Comparison of ENCODE assay signal across 7 cellular contexts in genomic region chr7:37920619-37921339, GRCh38. TPM values are rescaled to one million over a fixed set of nuclear protein-coding genes. Genes with fewer than 3 reads are reported as not detected.
DNase-seq lines count a peak whose midpoint lies in the region; ATAC-seq and TF ChIP-seq lines count a peak whose summit lies in the region.

Gene EPDR1 (plus strand): TSS chr7:37920640. CDS start chr7:37920940, 300 bp downstream.

- peak within 1 kb of the TSS; percentile 76 for H3K4me3 ChIP-seq in Jurkat, Clone E6-1 (ENCODE audit: low read length)
- H3K4me3 ChIP-seq in ectodermal cell (ENCODE audit: insufficient read depth, low read depth, low read length) (peak within 1 kb of the TSS; percentile 70), subcutaneous abdominal adipose tissue (ENCODE audit: low read depth in 1 of 5, low read length in 5 of 5) (peak within 1 kb of the TSS; percentile 75 to 90 (median 78))

- H3K4me1 ChIP-seq in ectodermal cell (ENCODE audit: control insufficient read depth, insufficient read depth, low read length) (no peaks in the 10 kb centered on the region), subcutaneous abdominal adipose tissue (ENCODE audit: control insufficient read depth in 5 of 5, insufficient read depth in 5 of 5, low read length in 5 of 5) (peaks cover 2 to 59% (median 46%) of the 10 kb centered on the region in 5 donors)

- peak within 1 kb of the TSS; percentile 49 to 86 (median 76) for H3K9ac ChIP-seq in subcutaneous abdominal adipose tissue (ENCODE audit: low read length in 5 of 5)

- H3K9me3 ChIP-seq in ectodermal cell (ENCODE audit: control insufficient read depth, low read length) (no peaks in the 10 kb centered on the region), subcutaneous abdominal adipose tissue (ENCODE audit: control insufficient read depth in 5 of 5, low read length in 5 of 5) (peaks cover 0 to 8% (median 5%) of the 10 kb centered on the region in 5 donors)

- H3K27ac ChIP-seq in ectodermal cell (ENCODE audit: insufficient read depth, low read depth, low read length, poor library complexity, severe bottlenecking) (no peak within 1 kb of the TSS), subcutaneous abdominal adipose tissue (ENCODE audit: low read depth, low read length) (peak within 1 kb of the TSS; percentile 84)

- peak; percentile 59 for ATAC-seq in GM21423 (IDR thresholded peaks at IDR 0.05; ENCODE audit: unreplicated experiment)
- peak; percentile 82 for ATAC-seq in SK-N-SH treated with all-trans-retinoic acid at 6 μM for 48 hours

- 0 to 1% methylated on average over 62 of the region's 62 CpGs for WGBS in ectodermal cell, 2 experiments

- DNase-seq in G401 (ENCODE audit: low spot score) (peak; percentile 82), medulla oblongata (ENCODE audit: extremely low spot score) (peak; percentile 79)
- no peak for DNase-seq in Jurkat, Clone E6-1 (ENCODE audit: low read depth, low spot score)

- in situ Hi-C loops in G401 (cut with HindIII; ENCODE audit: low sequenced_read_pairs) = no loop called here

- H3K36me3 ChIP-seq in ectodermal cell (ENCODE audit: control insufficient read depth, insufficient read depth, low read length) (no peaks in the 10 kb centered on the region), subcutaneous abdominal adipose tissue (ENCODE audit: control insufficient read depth in 5 of 5, insufficient read depth in 5 of 5, low read length in 5 of 5) (no peaks in the 10 kb centered on the region)

- peaks cover 46% of the 10 kb centered on the region for H3K27me3 ChIP-seq in ectodermal cell (ENCODE audit: control insufficient read depth, insufficient read depth, low read length, poor library complexity, severe bottlenecking)
- no peaks in the 10 kb centered on the region for H3K27me3 ChIP-seq in subcutaneous abdominal adipose tissue (ENCODE audit: control insufficient read depth in 5 of 5, insufficient read depth in 4 of 5, low read length in 5 of 5)

TF ChIP-seq in SK-N-SH treated with all-trans-retinoic acid at 6 μM for 48 hours, 23 proteins besides CTCF, POLR2A, EP300 and RAD21:
- TF ChIP-seq ZFP30 (CRISPR knock-in tag; IDR thresholded peaks at IDR 0.05) = peak; percentile 20; the same call in 1 of the 2 replicates
- 0 out of 2 replicates have a peak, but pooled peaks have one; percentile 65 for TF ChIP-seq SNAI2 (CRISPR knock-in tag; IDR thresholded peaks at IDR 0.05)
- 0 out of 2 replicates have a peak, but pooled peaks have one; percentile 36 for TF ChIP-seq CSDC2 (CRISPR knock-in tag; IDR thresholded peaks at IDR 0.05)
- no peak for TF ChIP-seq ISL1 (CRISPR knock-in tag; IDR thresholded peaks at IDR 0.05)

RNA-seq across cellular contexts. Expression of gene EPDR1, which starts in this region (rescaled TPM):
- total RNA-seq in G401 (2014; rRNA removed; shearing (Covaris generic)) = not detected in 2 replicates
- polyA plus RNA-seq in Jurkat, Clone E6-1 (2012; ENCODE audit: insufficient read depth, insufficient read length) = 39.9 TPM
- 20.6 TPM for polyA plus RNA-seq in ectodermal cell (2013, experiment 1 of 4)
- 17.6 TPM for polyA plus RNA-seq in ectodermal cell (2013, experiment 2 of 4)
- 11.9 TPM for polyA plus RNA-seq in ectodermal cell (2013, experiment 3 of 4)
- polyA plus RNA-seq in ectodermal cell (2013, experiment 4 of 4) = 14.9 TPM

Comparison
In these comparisons a context has a peak if more than half of its experiments do, and no peak if none do; other contexts are left out.
1. Peak in DNase-seq in G401; RNA of the gene not detected or under 1 TPM.